ENCODE assay signal across 18 cellular contexts in the genomic region with DNA sequence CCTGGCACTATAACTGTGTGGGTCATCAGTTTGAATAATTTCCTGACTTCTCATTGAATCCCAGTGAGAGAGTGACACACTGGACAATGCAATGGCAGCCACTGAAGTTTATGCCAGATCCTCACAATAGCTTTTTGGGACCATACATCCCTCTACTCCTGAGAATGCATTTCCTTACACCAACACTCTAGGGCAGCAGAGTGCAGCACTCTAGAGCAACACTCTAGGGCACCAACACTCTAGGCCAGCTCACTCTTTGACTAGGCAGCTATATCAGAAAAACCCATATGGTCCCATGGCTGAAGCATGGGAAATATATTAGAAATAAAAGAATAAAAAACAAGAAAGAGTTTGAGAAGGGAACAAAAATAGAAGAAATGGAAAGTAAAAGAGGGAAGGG.
DNase-seq lines count a peak whose midpoint lies in the region; ATAC-seq, FAIRE-seq and TF ChIP-seq lines count a peak whose summit lies in the region.
"Had no signal": no experiment of that assay in that cellular context is flagged by ENCODE, and none has a peak within 500 bp of the region (broad histone marks: within the 10 kb centered on the region; RNA-seq: fewer than 3 reads in every experiment).

No MANE protein-coding gene starts in this region.

- no peak overlapping the region for H3K27ac Mint-ChIP-seq in Caco-2 (ENCODE audit: unreplicated experiment)
- H3K27ac Mint-ChIP-seq: activated T-helper 2 cell treated with anti-CD3 and anti-CD28 coated beads, Interferon-gamma antibody, Interleukin-2, Interleukin-4, amounts not matched to agents 10 μg/mL and 5 μg/mL and 100 μg/mL, durations not matched to agents 14 hours and 24 hours and 36 hours; brain had no signal

- no TSS peak for BruUV-seq in Caco-2 (replicated peaks; lab: Mats Ljungman, UMichigan)

- no peaks in the 10 kb centered on the region for H3K79me2 ChIP-seq in OCI-LY3 (ENCODE audit: low read length)

- H3K4me3 ChIP-seq in HFF-Myc (replicated peaks; ENCODE audit: low read depth, low read length): no peak overlapping the region
- H3K4me3 ChIP-seq in OCI-LY3 (ENCODE audit: low read length): no peak overlapping the region
- no peak overlapping the region for H3K4me3 ChIP-seq in bronchial epithelial cell (ENCODE audit: low read depth, low read length)
- H3K4me3 ChIP-seq in esophagus muscularis mucosa: no peak overlapping the region
- no peak overlapping the region for H3K4me3 ChIP-seq in Caco-2 (ENCODE audit: low read depth, low read length)
- H3K4me3 ChIP-seq: spleen had no signal

- H3K36me3 ChIP-seq in OCI-LY3 (replicated peaks; ENCODE audit: low read depth, low read length) (no peaks in the 10 kb centered on the region), bronchial epithelial cell (ENCODE audit: control insufficient read depth, insufficient read depth, low read length) (no peaks in the 10 kb centered on the region), esophagus muscularis mucosa (no peaks in the 10 kb centered on the region), Caco-2 (ENCODE audit: control insufficient read depth, insufficient read depth, low read length) (no peaks in the 10 kb centered on the region)
- H3K36me3 ChIP-seq: spleen had no signal

- no peaks in the 10 kb centered on the region for H3K9me3 Mint-ChIP-seq in Caco-2 (ENCODE audit: unreplicated experiment)
- H3K9me3 Mint-ChIP-seq: activated T-helper 2 cell treated with anti-CD3 and anti-CD28 coated beads, Interferon-gamma antibody, Interleukin-2, Interleukin-4, amounts not matched to agents 10 μg/mL and 5 μg/mL and 100 μg/mL, durations not matched to agents 14 hours and 24 hours and 36 hours; brain had no signal

- no peaks in the 10 kb centered on the region for H3K27me3 ChIP-seq in OCI-LY3 (ENCODE audit: low read depth, low read length)
- no peaks in the 10 kb centered on the region for H3K27me3 ChIP-seq in bronchial epithelial cell (ENCODE audit: control insufficient read depth, insufficient read depth, low read length)
- H3K27me3 ChIP-seq in esophagus muscularis mucosa: no peaks in the 10 kb centered on the region
- no peaks in the 10 kb centered on the region for H3K27me3 ChIP-seq in Caco-2 (replicated peaks; ENCODE audit: control insufficient read depth, insufficient read depth, low read length)
- H3K27me3 ChIP-seq: spleen had no signal

- no peak overlapping the region for H3K4me3 Mint-ChIP-seq in Caco-2 (ENCODE audit: unreplicated experiment)
- H3K4me3 Mint-ChIP-seq: brain; CD4-positive, CD25-positive, alpha-beta regulatory T cell had no signal

- no peaks in the 10 kb centered on the region for H4K20me1 ChIP-seq in OCI-LY3 (ENCODE audit: insufficient read depth, low read length)

- no peak overlapping the region for H3K4me2 ChIP-seq in OCI-LY3 (ENCODE audit: low read length)

- no peak overlapping the region for H3K27ac ChIP-seq in OCI-LY3 (ENCODE audit: low read length)
- no peak overlapping the region for H3K27ac ChIP-seq in esophagus muscularis mucosa (replicated peaks in 1 of 4)
- H3K27ac ChIP-seq: spleen had no signal

- DNase-seq in HFF-Myc (ENCODE audit: extremely low read depth, low read depth) (no peak), bronchial epithelial cell (ENCODE audit: low read depth) (peak; percentile 49), left colon (no peak), esophagus muscularis mucosa (ENCODE audit: extremely low spot score) (no peak), NCI-H510A treated with DMSO at 0.1 percent for 48 hours (lab: John Stamatoyannopoulos, UW) (no peak), Caco-2 (no peak)
- DNase-seq: activated CD4-positive, alpha-beta T cell treated with anti-CD3 and anti-CD28 coated beads, Interleukin-2, amount 50 U/mL, for 1 hour; CD4-positive, CD25-positive, alpha-beta regulatory T cell; GDM1; GOT3; Kasumi-1; NCI-H2029 treated with DMSO at 0.1 percent for 48 hours; spleen had no signal

- FAIRE-seq in bronchial epithelial cell (lab: Jason Lieb, UNC): no peak
- FAIRE-seq: endometrium had no signal

- intact Hi-C loops in left colon (cut with DNase I, micrococcal nuclease): no loop called here
- intact Hi-C loops in esophagus muscularis mucosa (cut with DNase I): no loop called here
- intact Hi-C loops in Caco-2 (cut with micrococcal nuclease; ENCODE audit: unreplicated experiment): loop anchor here (1.0 kb wide), 1 partner anchor 421 kb away; no protein-coding TSS in a partner anchor

- POLR2A ChIA-PET in Caco-2 (lab: Charles Lee): no interaction called here

- no peak overlapping the region for H2AFZ ChIP-seq in OCI-LY3 (ENCODE audit: low read depth, low read length)

- H3K9ac ChIP-seq in OCI-LY3 (ENCODE audit: low read length): no peak overlapping the region

- TF ChIP-seq CTCF in HFF-Myc (IDR thresholded peaks at IDR 0.05; ENCODE audit: low read depth, low read length, missing control alignments) (peak; percentile 16), OCI-LY3 (IDR thresholded peaks at IDR 0.05; ENCODE audit: low read depth, low read length) (peak; percentile 40), bronchial epithelial cell (IDR thresholded peaks at IDR 0.05; ENCODE audit: insufficient read depth, low read length, severe bottlenecking) (peak; percentile 58), esophagus muscularis mucosa (IDR thresholded peaks at IDR 0.05) (no peak), Caco-2 (IDR thresholded peaks at IDR 0.05; ENCODE audit: insufficient read depth in 1 of 2, low read depth in 1 of 2, low read length in 1 of 2, severe bottlenecking in 1 of 2, unreplicated experiment in 1 of 2) (peak in 1 of 2 experiments; percentile 28)

- H3K27me3 Mint-ChIP-seq in Caco-2 (ENCODE audit: insufficient read depth, unreplicated experiment): peaks cover 5% of the 10 kb centered on the region
- H3K27me3 Mint-ChIP-seq: CD4-positive, CD25-positive, alpha-beta regulatory T cell had no signal

- H3K9me3 ChIP-seq in OCI-LY3 (ENCODE audit: insufficient read depth, low read length): no peaks in the 10 kb centered on the region
- H3K9me3 ChIP-seq in esophagus muscularis mucosa: no peaks in the 10 kb centered on the region
- H3K9me3 ChIP-seq in Caco-2: no peaks in the 10 kb centered on the region
- H3K9me3 ChIP-seq: spleen had no signal

- no peaks in the 10 kb centered on the region for H3K4me1 ChIP-seq in OCI-LY3 (ENCODE audit: low read length)
- H3K4me1 ChIP-seq in esophagus muscularis mucosa: peaks cover 4 to 12% (median 5%) of the 10 kb centered on the region in 4 donors
- no peaks in the 10 kb centered on the region for H3K4me1 ChIP-seq in Caco-2
- H3K4me1 ChIP-seq: spleen had no signal

- H3K4me1 Mint-ChIP-seq in Caco-2 (ENCODE audit: low read depth, unreplicated experiment): no peaks in the 10 kb centered on the region
- H3K4me1 Mint-ChIP-seq: CD4-positive, CD25-positive, alpha-beta regulatory T cell had no signal

- ATAC-seq in left colon: peak; percentile 47
- no peak for ATAC-seq in HG03520 (IDR thresholded peaks at IDR 0.05; ENCODE audit: unreplicated experiment)

- TF ChIP-seq EP300 in esophagus muscularis mucosa (IDR thresholded peaks at IDR 0.05): no peak

- no peaks in the 10 kb centered on the region for H3K36me3 Mint-ChIP-seq in Caco-2 (ENCODE audit: insufficient read depth, unreplicated experiment)
- H3K36me3 Mint-ChIP-seq: brain; CD4-positive, CD25-positive, alpha-beta regulatory T cell had no signal

- CTCF ChIA-PET in Caco-2 (lab: Charles Lee): interaction anchor here (0.6 kb wide), 1 partner anchor 445 kb away, joined by 3 read pairs; no protein-coding TSS in a partner anchor

- TF ChIP-seq POLR2A in esophagus muscularis mucosa (IDR thresholded peaks at IDR 0.05; ENCODE audit: low read depth): no peak

Comparison
In these comparisons a context has a peak if more than half of its experiments do, and no peak if none do; other contexts are left out.
1. CTCF ChIP-seq: peak in HFF-Myc (single experiment), OCI-LY3 (single experiment) and bronchial epithelial cell (single experiment); none in esophagus muscularis mucosa (0 of 3).